ENCODE assay signal across 8 cellular contexts in the genomic region with DNA sequence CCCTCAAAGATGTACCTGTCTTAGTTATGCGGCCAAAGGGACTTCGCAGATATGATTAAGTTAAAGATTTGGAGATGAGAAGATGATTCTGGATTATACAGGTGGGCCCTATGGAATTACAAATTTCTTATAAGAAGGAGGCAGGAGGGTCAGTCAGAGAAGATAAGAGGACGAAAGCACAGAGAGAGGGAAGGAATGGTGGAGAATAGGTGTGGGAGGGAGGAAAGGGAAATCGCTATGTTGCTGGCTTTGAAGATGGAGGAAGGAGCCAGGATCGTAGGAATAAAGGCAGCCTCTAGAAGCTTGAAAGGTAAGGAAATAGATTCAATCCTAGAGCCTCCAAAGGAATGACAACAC. TPM values are rescaled to one million over a fixed set of nuclear protein-coding genes. Genes with fewer than 3 reads are reported as not detected.
A peak's percentile ranks its signal among the peaks of the same experiment; 100 is the strongest.
DNase-seq lines count a peak whose midpoint lies in the region; ATAC-seq and TF ChIP-seq lines count a peak whose summit lies in the region.
"Had no signal": no experiment of that assay in that cellular context is flagged by ENCODE, and none has a peak within 500 bp of the region (broad histone marks: within the 10 kb centered on the region; RNA-seq: fewer than 3 reads in every experiment).

No MANE protein-coding gene starts in this region.

- no peak overlapping the region for H4K5ac ChIP-seq in H9 (ENCODE audit: insufficient read length, low read depth, low read length)

- H3K27me3 Mint-ChIP-seq in H9 (ENCODE audit: low read depth) (no peaks in the 10 kb centered on the region; the same call in 1 of the 2 replicates), T-cell (no peaks in the 10 kb centered on the region)

- H3T11ph ChIP-seq in H9 (ENCODE audit: low read length): no peak overlapping the region

- peak overlapping the region; percentile 87 for H3K4me2 ChIP-seq in H9 (ENCODE audit: insufficient read depth, insufficient read length, low read length)
- peak overlapping the region; percentile 91 for H3K4me2 ChIP-seq in skeletal muscle satellite cell (ENCODE audit: low read length)

- no peak overlapping the region for H2BK12ac ChIP-seq in H9 (ENCODE audit: insufficient read length, low read depth, low read length)

- H3K9ac ChIP-seq in H9 (ENCODE audit: extremely low read depth, insufficient read length, low read length) (no peak overlapping the region), skeletal muscle satellite cell (ENCODE audit: low read depth, low read length) (peak overlapping the region; percentile 98)

- H3K18ac ChIP-seq in H9 (ENCODE audit: insufficient read length, low read depth, low read length): no peak overlapping the region

- H3K14ac ChIP-seq in H9 (ENCODE audit: insufficient read depth, low read length): no peak overlapping the region

- no peak overlapping the region for H2AFZ ChIP-seq in H9 (ENCODE audit: low read length)

- H3K4ac ChIP-seq in H9 (ENCODE audit: low read depth, low read length): no peak overlapping the region

- peak overlapping the region; percentile 14 for H2AK5ac ChIP-seq in H9 (ENCODE audit: insufficient read length, low read length)

- peaks cover 36 to 42% of the 10 kb centered on the region in 2 experiments for H3K4me1 Mint-ChIP-seq in H9
- H3K4me1 Mint-ChIP-seq in T-cell: peaks cover 45 to 63% (median 56%) of the 10 kb centered on the region in 3 donors

- H3K9me3 Mint-ChIP-seq in H9 (no peaks in the 10 kb centered on the region), T-cell (no peaks in the 10 kb centered on the region)

- CTCF ChIA-PET in T-cell (lab: Charles Lee): interaction anchor here (0.8 to 2.5 kb wide), 9 partner anchors 9 to 254 kb away, joined by 3 to 8 read pairs (median 5); partner anchors contain the start of gene TSPYL4 (in 1 of the 2)

- H2BK15ac ChIP-seq in H9 (ENCODE audit: low read depth, low read length): no peak overlapping the region

- H3K4me3 ChIP-seq in fibroblast of the aortic adventitia (ENCODE audit: low read depth, low read length) (peak overlapping the region; percentile 92), skeletal muscle satellite cell (ENCODE audit: low read length) (peak overlapping the region; percentile 94), tibial nerve (no peak overlapping the region), stomach (no peak overlapping the region), left lung (no peak overlapping the region)

- peak overlapping the region; percentile 26 for H4K91ac ChIP-seq in H9 (ENCODE audit: insufficient read length, low read depth, low read length)

- TF ChIP-seq CTCF in H9 (conservative IDR thresholded peaks at IDR 0.05): no peak
- no peak for TF ChIP-seq CTCF in fibroblast of the aortic adventitia (IDR thresholded peaks at IDR 0.05; ENCODE audit: insufficient read depth, low read length)
- no peak for TF ChIP-seq CTCF in tibial nerve (IDR thresholded peaks at IDR 0.05)
- no peak for TF ChIP-seq CTCF in stomach (IDR thresholded peaks at IDR 0.05)
- no peak for TF ChIP-seq CTCF in left lung (IDR thresholded peaks at IDR 0.05)

- intact Hi-C loops in stomach (cut with DNase I; ENCODE audit: low total_unique reads): no loop called here
- intact Hi-C loops in left lung (cut with DNase I): loop anchor here in 1 of 2 donors (10.0 kb wide), 1 partner anchor 254 kb away; no protein-coding TSS in a partner anchor

- TF ChIP-seq POLR2A in tibial nerve (IDR thresholded peaks at IDR 0.05) (no peak), stomach (IDR thresholded peaks at IDR 0.05) (no peak)

- H4K8ac ChIP-seq in H9 (replicated peaks; ENCODE audit: insufficient read length, low read depth, low read length): no peak overlapping the region

- H3K36me3 ChIP-seq in skeletal muscle satellite cell (ENCODE audit: insufficient read depth, low read length) (peaks cover 10% of the 10 kb centered on the region), tibial nerve (peaks cover 0 to 8% (median 0%) of the 10 kb centered on the region in 3 donors), stomach (peaks cover 0 to 6% (median 3%) of the 10 kb centered on the region in 4 donors), left lung (no peaks in the 10 kb centered on the region)

- H3K27ac Mint-ChIP-seq in H9: peak overlapping the region in 2 of 3 experiments; percentile 8 to 100; a peak in 2 of 7 replicates
- H3K27ac Mint-ChIP-seq in T-cell: peak overlapping the region; percentile 97 to 100

- H3K27me3 ChIP-seq in H9 (ENCODE audit: insufficient read depth, low read length) (no peaks in the 10 kb centered on the region), skeletal muscle satellite cell (ENCODE audit: control insufficient read depth, insufficient read depth, low read length) (no peaks in the 10 kb centered on the region), tibial nerve (no peaks in the 10 kb centered on the region), stomach (no peaks in the 10 kb centered on the region), left lung (no peaks in the 10 kb centered on the region)

- H3K9me3 ChIP-seq in H9 (ENCODE audit: control insufficient read depth, low read depth, low read length) (no peaks in the 10 kb centered on the region), skeletal muscle satellite cell (replicated peaks; ENCODE audit: low read length) (no peaks in the 10 kb centered on the region), tibial nerve (no peaks in the 10 kb centered on the region), stomach (no peaks in the 10 kb centered on the region), left lung (no peaks in the 10 kb centered on the region)

- H3K79me2 ChIP-seq in H9 (ENCODE audit: insufficient read depth, low read length): peaks cover 15% of the 10 kb centered on the region

- H2BK120ac ChIP-seq in H9 (ENCODE audit: low read depth, low read length, poor library complexity, severe bottlenecking): no peak overlapping the region

- H3K27ac ChIP-seq in H9 (ENCODE audit: insufficient read length, low read depth, low read length) (no peak overlapping the region), tibial nerve (no peak overlapping the region), stomach (peak overlapping the region in 2 of 5 donors; percentile 99 to 100), left lung (no peak overlapping the region)

- POLR2A ChIA-PET in T-cell (lab: Charles Lee): interaction anchor here (0.9 to 5.3 kb wide), 5 partner anchors 12 to 289 kb away, joined by 3 to 75 read pairs (median 21); partner anchors contain the start of genes TSPYL4 (in 2 of the 2) and RWDD1 (in 1 of the 2)

- ATAC-seq in T-cell (replicated peaks in 1 of 4): no peak
- ATAC-seq in left lung: no peak

- no peaks in the 10 kb centered on the region for H4K20me1 ChIP-seq in H9 (ENCODE audit: control insufficient read depth, insufficient read depth, insufficient read length)

- H3K79me1 ChIP-seq in H9 (ENCODE audit: insufficient read depth, low read depth, low read length, poor library complexity, severe bottlenecking): peaks cover 6% of the 10 kb centered on the region

- WGBS in H9 (ENCODE audit: extremely low coverage, insufficient read length, low lambda C conversion rate): 100% methylated on average over 2 of the region's 5 CpGs
- 88% methylated on average over 5 of the region's 5 CpGs for WGBS in tibial nerve, 2 donors
- WGBS in stomach, 5 donors: 83 to 90% (median 87%) methylated on average over 5 of the region's 5 CpGs

- DNase-seq in H9 (no peak), T-cell (no peak), fibroblast of the aortic adventitia (ENCODE audit: low read depth) (no peak), tibial nerve (ENCODE audit: low spot score in 2 of 2) (no peak), stomach (no peak), left lung (no peak)
- DNase-seq: activated CD4-positive, CD25-positive, alpha-beta regulatory T cell had no signal

- H3K36me3 Mint-ChIP-seq in H9 (ENCODE audit: insufficient read depth in 1 of 3, low read depth in 3 of 3) (peaks cover 6 to 24% (median 21%) of the 10 kb centered on the region in 3 experiments; a peak in 6 of 7 replicates), T-cell (peaks cover 25% of the 10 kb centered on the region)

- peaks cover 10% of the 10 kb centered on the region for H3K23me2 ChIP-seq in H9 (ENCODE audit: insufficient read length, low read depth, low read length, poor library complexity, severe bottlenecking)

- no peak overlapping the region for H2BK20ac ChIP-seq in H9 (ENCODE audit: low read depth, low read length, poor library complexity, severe bottlenecking)

- no peak overlapping the region for H3K56ac ChIP-seq in H9 (ENCODE audit: insufficient read length, low read depth, low read length)

- no peak overlapping the region for H3K23ac ChIP-seq in H9 (ENCODE audit: insufficient read length, low read depth, low read length)

- H3K4me1 ChIP-seq in H9 (ENCODE audit: insufficient read depth, low read length): peaks cover 3% of the 10 kb centered on the region; the same call in 1 of the 2 replicates
- H3K4me1 ChIP-seq in skeletal muscle satellite cell (ENCODE audit: control insufficient read depth, insufficient read depth, low read length): peaks cover 31% of the 10 kb centered on the region
- peaks cover 0 to 45% (median 28%) of the 10 kb centered on the region in 4 donors for H3K4me1 ChIP-seq in tibial nerve
- H3K4me1 ChIP-seq in stomach: peaks cover 34 to 47% (median 40%) of the 10 kb centered on the region in 4 donors
- H3K4me1 ChIP-seq in left lung: peaks cover 15 to 40% of the 10 kb centered on the region in 2 donors

- no peak overlapping the region for H2BK5ac ChIP-seq in H9 (ENCODE audit: insufficient read length, low read length)

- H3K4me3 Mint-ChIP-seq in H9: peak overlapping the region; percentile 96 to 99
- peak overlapping the region; percentile 95 to 99 (median 95) for H3K4me3 Mint-ChIP-seq in T-cell

- TF ChIP-seq EP300 in tibial nerve (IDR thresholded peaks at IDR 0.05) (no peak), stomach (IDR thresholded peaks at IDR 0.05) (no peak)

RNA-seq across cellular contexts. Expression of gene TSPYL1, which starts 1.2 kb away (rescaled TPM):
- total RNA-seq in H9 (2021) (75.3 and 76.8 TPM in 2 replicates), T-cell (100 to 1,000 TPM in 2 of 5 donors, 10 to 100 TPM in 3; 83.4 to 215 (median 86.8) TPM), fibroblast of the aortic adventitia (ENCODE audit: low replicate concordance) (83.4 and 126 TPM in 2 replicates), tibial nerve (10 to 100 TPM; 39.8 to 53.6 (median 43.3) TPM), stomach (10 to 100 TPM in 4 of 5 donors, 1 to 10 TPM in 1; 2.9 to 77.1 (median 33.5) TPM), left lung (10 to 100 TPM; 61.9 to 89.3 TPM)
- 72.7 and 77.8 TPM in 2 replicates for total RNA-seq in skeletal muscle satellite cell (2012; rRNA removed)
- polyA plus RNA-seq in stomach: 10 to 100 TPM; 19.6 to 30.7 (median 25.7) TPM

RNA-seq across cellular contexts. Expression of gene TSPYL4, which starts 27.1 kb away (rescaled TPM):
- total RNA-seq in H9 (2021) (18.9 and 19.0 TPM in 2 replicates), T-cell (10 to 100 TPM; 18.6 to 60.2 (median 22.4) TPM), fibroblast of the aortic adventitia (ENCODE audit: low replicate concordance) (14.9 and 15.6 TPM in 2 replicates), tibial nerve (10 to 100 TPM; 14.4 to 26.7 (median 20.9) TPM), stomach (10 to 100 TPM in 2 of 5 donors, 1 to 10 TPM in 3; 2.3 to 33.5 (median 8.7) TPM), left lung (10 to 100 TPM; 10.2 to 17.6 TPM)
- 8.4 and 12.0 TPM in 2 replicates for total RNA-seq in skeletal muscle satellite cell (2012; rRNA removed)
- 10 to 100 TPM in 1 of 3 donors, 1 to 10 TPM in 2; 5.8 to 10.4 (median 9.5) TPM for polyA plus RNA-seq in stomach

Comparison
In these comparisons a context has a peak if more than half of its experiments do, and no peak if none do; other contexts are left out.
1. H3K4me3 ChIP-seq: peak in fibroblast of the aortic adventitia (single experiment) and skeletal muscle satellite cell (single experiment); none in tibial nerve (0 of 4), stomach (0 of 4) and left lung (0 of 2).